19 cellular contexts compared by ENCODE assay signal in genomic region chr22:43446037-43446803, GRCh38. TPM values are rescaled to one million over a fixed set of nuclear protein-coding genes. Genes with fewer than 3 reads are reported as not detected.
DNase-seq lines count a peak whose midpoint lies in the region; ATAC-seq and TF ChIP-seq lines count a peak whose summit lies in the region.
"Had no signal": no experiment of that assay in that cellular context is flagged by ENCODE, and none has a peak within 500 bp of the region (broad histone marks: within the 10 kb centered on the region; RNA-seq: fewer than 3 reads in every experiment).

No MANE protein-coding gene starts in this region.

- no peaks in the 10 kb centered on the region for H3K36me3 Mint-ChIP-seq in glutamatergic neuron (ENCODE audit: unreplicated experiment)
- H3K36me3 Mint-ChIP-seq: memory B cell; naive thymus-derived CD4-positive, alpha-beta T cell had no signal

- peaks cover 4% of the 10 kb centered on the region for H3K27me3 Mint-ChIP-seq in glutamatergic neuron (ENCODE audit: unreplicated experiment)

- peak overlapping the region; percentile 38 for H3K27ac Mint-ChIP-seq in glutamatergic neuron (ENCODE audit: unreplicated experiment)
- H3K27ac Mint-ChIP-seq: activated naive CD8-positive, alpha-beta T cell treated with anti-CD3 and anti-CD28 coated beads, Interleukin-2, amount 50 U/mL, for 24 hours; B cell; memory B cell; naive thymus-derived CD4-positive, alpha-beta T cell had no signal

- no peak for ATAC-seq in HG03196 (IDR thresholded peaks at IDR 0.05; ENCODE audit: unreplicated experiment)
- ATAC-seq: activated naive CD8-positive, alpha-beta T cell treated with anti-CD3 and anti-CD28 coated beads, Interleukin-2, amount 50 U/mL, for 24 hours; foreskin keratinocyte; K562; naive thymus-derived CD4-positive, alpha-beta T cell had no signal

- DNase-seq in COLO668 (lab: John Stamatoyannopoulos, UW; ENCODE audit: unreplicated experiment) (peak; percentile 68), DMS53 treated with DMSO at 0.1 percent for 48 hours (lab: John Stamatoyannopoulos, UW; ENCODE audit: unreplicated experiment) (peak; percentile 75), NCI-H774 (lab: John Stamatoyannopoulos, UW) (peak; percentile 0), glutamatergic neuron (no peak), NCI-H146 (lab: John Stamatoyannopoulos, UW) (no peak), AG08396 (ENCODE audit: low spot score) (no peak)
- DNase-seq: activated CD4-positive, alpha-beta T cell treated with anti-CD3 and anti-CD28 coated beads for 48 hours; activated effector memory CD4-positive, alpha-beta T cell treated with Interleukin-2 at 50 U/mL for 16 hours; activated naive CD8-positive, alpha-beta T cell treated with anti-CD3 and anti-CD28 coated beads, Interleukin-2, amount 50 U/mL, for 24 hours; brain microvascular endothelial cell; foreskin keratinocyte; naive thymus-derived CD4-positive, alpha-beta T cell; NCI-H2227 treated with DMSO at 0.1 percent for 48 hours; stimulated activated CD4-positive, alpha-beta T cell treated with anti-CD3 and anti-CD28 coated beads, Interleukin-4, amount 100 ng/mL, for 1 hour; upper lobe of left lung had no signal

- no peaks in the 10 kb centered on the region for H3K9me3 Mint-ChIP-seq in glutamatergic neuron (ENCODE audit: unreplicated experiment)
- H3K9me3 Mint-ChIP-seq: activated naive CD8-positive, alpha-beta T cell treated with anti-CD3 and anti-CD28 coated beads, Interleukin-2, amount 50 U/mL, for 24 hours; memory B cell had no signal

- no peak overlapping the region for H3K4me3 Mint-ChIP-seq in glutamatergic neuron (ENCODE audit: unreplicated experiment)
- H3K4me3 Mint-ChIP-seq: activated naive CD8-positive, alpha-beta T cell treated with anti-CD3 and anti-CD28 coated beads, Interleukin-2, amount 50 U/mL, for 24 hours; B cell; memory B cell; naive thymus-derived CD4-positive, alpha-beta T cell had no signal

- H3K4me1 Mint-ChIP-seq in glutamatergic neuron (ENCODE audit: low read depth, unreplicated experiment), result no peaks in the 10 kb centered on the region
- H3K4me1 Mint-ChIP-seq: activated naive CD8-positive, alpha-beta T cell treated with anti-CD3 and anti-CD28 coated beads, Interleukin-2, amount 50 U/mL, for 24 hours had no signal

- TF ChIP-seq CTCF in glutamatergic neuron (IDR thresholded peaks at IDR 0.05; ENCODE audit: partially characterized antibody, unreplicated experiment), result no peak

RNA-seq across cellular contexts. Expression of gene MPPED1, which starts 34.4 kb away (rescaled TPM):
- 0.37 TPM for total RNA-seq in glutamatergic neuron (ENCODE audit: unreplicated experiment)
- total RNA-seq: B cell; foreskin keratinocyte; K562; naive thymus-derived CD4-positive, alpha-beta T cell; upper lobe of left lung had no signal

Comparison
In these comparisons a context has a peak if more than half of its experiments do, and no peak if none do; other contexts are left out.
1. DNase-seq: peak in COLO668 (single experiment), DMS53 treated with DMSO at 0.1 percent for 48 hours (single experiment) and NCI-H774 (single experiment); none in glutamatergic neuron (single experiment), NCI-H146 (single experiment) and AG08396 (single experiment).